1 cellular context compared by ENCODE assay signal in the genomic region with DNA sequence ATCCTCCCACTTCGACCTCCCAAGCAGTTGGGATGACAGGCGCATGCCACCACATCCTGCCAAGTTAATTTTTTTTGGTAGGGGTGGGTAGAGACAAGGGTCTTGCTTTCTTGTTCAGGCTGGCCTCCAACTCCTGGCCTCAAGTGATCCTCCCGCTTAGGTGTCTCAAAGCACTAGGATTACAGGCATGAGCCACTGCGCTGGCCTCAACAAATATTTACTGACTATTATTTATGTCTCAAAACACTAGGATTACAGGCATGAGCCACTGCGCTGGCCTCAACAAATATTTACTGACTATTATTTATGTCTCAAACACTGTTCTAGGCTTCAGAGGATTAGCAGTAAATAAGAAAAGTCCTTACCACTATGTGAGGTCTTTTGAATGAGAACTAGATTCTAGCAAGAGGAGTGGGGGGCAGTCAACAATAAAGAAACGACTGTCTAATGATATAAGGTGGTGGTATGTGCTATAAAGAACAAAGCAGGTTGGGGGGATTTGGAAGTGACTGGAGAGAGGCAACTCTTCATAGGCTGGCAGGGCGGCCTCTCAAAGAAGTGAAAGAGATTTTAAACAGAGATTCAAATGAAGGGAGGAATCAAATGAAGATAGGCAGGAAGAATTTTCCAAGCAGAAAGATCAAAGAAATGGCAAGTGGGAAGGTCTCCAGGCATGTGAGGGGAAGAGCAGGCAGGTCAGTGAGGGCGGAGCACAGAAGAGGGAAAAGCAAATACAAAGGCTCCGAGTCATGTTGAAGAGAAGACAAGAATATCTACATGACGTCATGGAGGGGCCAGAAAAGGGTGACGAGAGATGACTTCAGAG.
A peak's percentile ranks its signal among the peaks of the same experiment; 100 is the strongest.
TF ChIP-seq lines count a peak whose summit lies in the region.

No MANE protein-coding gene starts in this region.

TF ChIP-seq in HepG2, 621 proteins besides CTCF, POLR2A, EP300 and RAD21 (continued from another document and continues in another):
- TF ChIP-seq, protein P1, sequence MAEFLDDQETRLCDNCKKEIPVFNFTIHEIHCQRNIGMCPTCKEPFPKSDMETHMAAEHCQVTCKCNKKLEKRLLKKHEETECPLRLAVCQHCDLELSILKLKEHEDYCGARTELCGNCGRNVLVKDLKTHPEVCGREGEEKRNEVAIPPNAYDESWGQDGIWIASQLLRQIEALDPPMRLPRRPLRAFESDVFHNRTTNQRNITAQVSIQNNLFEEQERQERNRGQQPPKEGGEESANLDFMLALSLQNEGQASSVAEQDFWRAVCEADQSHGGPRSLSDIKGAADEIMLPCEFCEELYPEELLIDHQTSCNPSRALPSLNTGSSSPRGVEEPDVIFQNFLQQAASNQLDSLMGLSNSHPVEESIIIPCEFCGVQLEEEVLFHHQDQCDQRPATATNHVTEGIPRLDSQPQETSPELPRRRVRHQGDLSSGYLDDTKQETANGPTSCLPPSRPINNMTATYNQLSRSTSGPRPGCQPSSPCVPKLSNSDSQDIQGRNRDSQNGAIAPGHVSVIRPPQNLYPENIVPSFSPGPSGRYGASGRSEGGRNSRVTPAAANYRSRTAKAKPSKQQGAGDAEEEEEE (CRISPR knock-in tag; IDR thresholded peaks at IDR 0.05; ENCODE audit: borderline replicate concordance), result no peak
- TF ChIP-seq TARDBP (CRISPR knock-in tag; IDR thresholded peaks at IDR 0.05), result peak; percentile 70; the same call in 1 of the 2 replicates
- peak; percentile 68 for TF ChIP-seq ZNF121 (CRISPR knock-in tag; IDR thresholded peaks at IDR 0.05)
- TF ChIP-seq CREB1 (IDR thresholded peaks at IDR 0.05), result peak; percentile 99
- TF ChIP-seq CREB1 (CRISPR knock-in tag; IDR thresholded peaks at IDR 0.05), result peak; percentile 92
- no peak for TF ChIP-seq RBAK (CRISPR knock-in tag; IDR thresholded peaks at IDR 0.05)
- no peak for TF ChIP-seq ZNF207 (IDR thresholded peaks at IDR 0.05; ENCODE audit: borderline replicate concordance)
- no peak for TF ChIP-seq SATB2 (CRISPR knock-in tag; IDR thresholded peaks at IDR 0.05)
- no peak for TF ChIP-seq IKZF4 (CRISPR knock-in tag; IDR thresholded peaks at IDR 0.05; ENCODE audit: borderline replicate concordance, low read depth, not compliant biosample characterization)
- TF ChIP-seq, protein P2, sequence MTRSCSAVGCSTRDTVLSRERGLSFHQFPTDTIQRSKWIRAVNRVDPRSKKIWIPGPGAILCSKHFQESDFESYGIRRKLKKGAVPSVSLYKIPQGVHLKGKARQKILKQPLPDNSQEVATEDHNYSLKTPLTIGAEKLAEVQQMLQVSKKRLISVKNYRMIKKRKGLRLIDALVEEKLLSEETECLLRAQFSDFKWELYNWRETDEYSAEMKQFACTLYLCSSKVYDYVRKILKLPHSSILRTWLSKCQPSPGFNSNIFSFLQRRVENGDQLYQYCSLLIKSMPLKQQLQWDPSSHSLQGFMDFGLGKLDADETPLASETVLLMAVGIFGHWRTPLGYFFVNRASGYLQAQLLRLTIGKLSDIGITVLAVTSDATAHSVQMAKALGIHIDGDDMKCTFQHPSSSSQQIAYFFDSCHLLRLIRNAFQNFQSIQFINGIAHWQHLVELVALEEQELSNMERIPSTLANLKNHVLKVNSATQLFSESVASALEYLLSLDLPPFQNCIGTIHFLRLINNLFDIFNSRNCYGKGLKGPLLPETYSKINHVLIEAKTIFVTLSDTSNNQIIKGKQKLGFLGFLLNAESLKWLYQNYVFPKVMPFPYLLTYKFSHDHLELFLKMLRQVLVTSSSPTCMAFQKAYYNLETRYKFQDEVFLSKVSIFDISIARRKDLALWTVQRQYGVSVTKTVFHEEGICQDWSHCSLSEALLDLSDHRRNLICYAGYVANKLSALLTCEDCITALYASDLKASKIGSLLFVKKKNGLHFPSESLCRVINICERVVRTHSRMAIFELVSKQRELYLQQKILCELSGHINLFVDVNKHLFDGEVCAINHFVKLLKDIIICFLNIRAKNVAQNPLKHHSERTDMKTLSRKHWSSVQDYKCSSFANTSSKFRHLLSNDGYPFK (CRISPR knock-in tag; IDR thresholded peaks at IDR 0.05; ENCODE audit: borderline replicate concordance), result no peak
- TF ChIP-seq, protein P3, sequence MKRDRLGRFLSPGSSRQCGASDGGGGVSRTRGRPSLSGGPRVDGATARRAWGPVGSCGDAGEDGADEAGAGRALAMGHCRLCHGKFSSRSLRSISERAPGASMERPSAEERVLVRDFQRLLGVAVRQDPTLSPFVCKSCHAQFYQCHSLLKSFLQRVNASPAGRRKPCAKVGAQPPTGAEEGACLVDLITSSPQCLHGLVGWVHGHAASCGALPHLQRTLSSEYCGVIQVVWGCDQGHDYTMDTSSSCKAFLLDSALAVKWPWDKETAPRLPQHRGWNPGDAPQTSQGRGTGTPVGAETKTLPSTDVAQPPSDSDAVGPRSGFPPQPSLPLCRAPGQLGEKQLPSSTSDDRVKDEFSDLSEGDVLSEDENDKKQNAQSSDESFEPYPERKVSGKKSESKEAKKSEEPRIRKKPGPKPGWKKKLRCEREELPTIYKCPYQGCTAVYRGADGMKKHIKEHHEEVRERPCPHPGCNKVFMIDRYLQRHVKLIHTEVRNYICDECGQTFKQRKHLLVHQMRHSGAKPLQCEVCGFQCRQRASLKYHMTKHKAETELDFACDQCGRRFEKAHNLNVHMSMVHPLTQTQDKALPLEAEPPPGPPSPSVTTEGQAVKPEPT (CRISPR knock-in tag; IDR thresholded peaks at IDR 0.05; ENCODE audit: low read depth), result no peak
- TF ChIP-seq ZFP36L2 (CRISPR knock-in tag; IDR thresholded peaks at IDR 0.05), result no peak
- TF ChIP-seq ZNF510 (CRISPR knock-in tag; IDR thresholded peaks at IDR 0.05; ENCODE audit: low read depth), result no peak
- no peak for TF ChIP-seq HNRNPUL1 (IDR thresholded peaks at IDR 0.05; ENCODE audit: low read depth, low read length)
- no peak for TF ChIP-seq ZNF10 (CRISPR knock-in tag; IDR thresholded peaks at IDR 0.05; ENCODE audit: borderline replicate concordance, low read depth)
- TF ChIP-seq ATAD3A (CRISPR knock-in tag; IDR thresholded peaks at IDR 0.05), result no peak
- peak; percentile 100 for TF ChIP-seq ATF7 (IDR thresholded peaks at IDR 0.05)
- TF ChIP-seq ATF7 (CRISPR knock-in tag; IDR thresholded peaks at IDR 0.05), result peak; percentile 69; the same call in 1 of the 2 replicates
- TF ChIP-seq PAF1 (CRISPR knock-in tag; IDR thresholded peaks at IDR 0.05), result no peak
- peak; percentile 59 for TF ChIP-seq KDM6A (CRISPR knock-in tag; IDR thresholded peaks at IDR 0.05; ENCODE audit: low read depth)
- TF ChIP-seq, protein P4, sequence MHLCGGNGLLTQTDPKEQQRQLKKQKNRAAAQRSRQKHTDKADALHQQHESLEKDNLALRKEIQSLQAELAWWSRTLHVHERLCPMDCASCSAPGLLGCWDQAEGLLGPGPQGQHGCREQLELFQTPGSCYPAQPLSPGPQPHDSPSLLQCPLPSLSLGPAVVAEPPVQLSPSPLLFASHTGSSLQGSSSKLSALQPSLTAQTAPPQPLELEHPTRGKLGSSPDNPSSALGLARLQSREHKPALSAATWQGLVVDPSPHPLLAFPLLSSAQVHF (CRISPR knock-in tag; IDR thresholded peaks at IDR 0.05), result no peak
- 0 out of 2 replicates have a peak, but pooled peaks have one; percentile 32 for TF ChIP-seq SALL2 (CRISPR knock-in tag; IDR thresholded peaks at IDR 0.05)
- peak; percentile 82; the same call in 1 of the 2 replicates for TF ChIP-seq SOX5 (CRISPR knock-in tag; IDR thresholded peaks at IDR 0.05; ENCODE audit: borderline replicate concordance)
- TF ChIP-seq AGO2 (optimal IDR thresholded peaks at IDR 0.05; ENCODE audit: low read depth, low read length), result no peak
- no peak for TF ChIP-seq MXD4 (CRISPR knock-in tag; IDR thresholded peaks at IDR 0.05)
- no peak for TF ChIP-seq ZNF382 (CRISPR knock-in tag; IDR thresholded peaks at IDR 0.05; ENCODE audit: borderline replicate concordance)
- TF ChIP-seq CC2D1A (CRISPR knock-in tag; IDR thresholded peaks at IDR 0.05), result no peak
- no peak for TF ChIP-seq ZNF496 (CRISPR knock-in tag; IDR thresholded peaks at IDR 0.05; ENCODE audit: insufficient replicate concordance)
- TF ChIP-seq, protein P5, sequence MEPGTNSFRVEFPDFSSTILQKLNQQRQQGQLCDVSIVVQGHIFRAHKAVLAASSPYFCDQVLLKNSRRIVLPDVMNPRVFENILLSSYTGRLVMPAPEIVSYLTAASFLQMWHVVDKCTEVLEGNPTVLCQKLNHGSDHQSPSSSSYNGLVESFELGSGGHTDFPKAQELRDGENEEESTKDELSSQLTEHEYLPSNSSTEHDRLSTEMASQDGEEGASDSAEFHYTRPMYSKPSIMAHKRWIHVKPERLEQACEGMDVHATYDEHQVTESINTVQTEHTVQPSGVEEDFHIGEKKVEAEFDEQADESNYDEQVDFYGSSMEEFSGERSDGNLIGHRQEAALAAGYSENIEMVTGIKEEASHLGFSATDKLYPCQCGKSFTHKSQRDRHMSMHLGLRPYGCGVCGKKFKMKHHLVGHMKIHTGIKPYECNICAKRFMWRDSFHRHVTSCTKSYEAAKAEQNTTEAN (CRISPR knock-in tag; conservative IDR thresholded peaks at IDR 0.05), result no peak
- TF ChIP-seq, protein P6, sequence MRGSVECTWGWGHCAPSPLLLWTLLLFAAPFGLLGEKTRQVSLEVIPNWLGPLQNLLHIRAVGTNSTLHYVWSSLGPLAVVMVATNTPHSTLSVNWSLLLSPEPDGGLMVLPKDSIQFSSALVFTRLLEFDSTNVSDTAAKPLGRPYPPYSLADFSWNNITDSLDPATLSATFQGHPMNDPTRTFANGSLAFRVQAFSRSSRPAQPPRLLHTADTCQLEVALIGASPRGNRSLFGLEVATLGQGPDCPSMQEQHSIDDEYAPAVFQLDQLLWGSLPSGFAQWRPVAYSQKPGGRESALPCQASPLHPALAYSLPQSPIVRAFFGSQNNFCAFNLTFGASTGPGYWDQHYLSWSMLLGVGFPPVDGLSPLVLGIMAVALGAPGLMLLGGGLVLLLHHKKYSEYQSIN (CRISPR knock-in tag; IDR thresholded peaks at IDR 0.05; ENCODE audit: borderline replicate concordance), result no peak
- TF ChIP-seq ZNF589 (CRISPR knock-in tag; conservative IDR thresholded peaks at IDR 0.05), result no peak
- TF ChIP-seq KLF6 (CRISPR knock-in tag; IDR thresholded peaks at IDR 0.05), result no peak
- no peak for TF ChIP-seq SIN3A (IDR thresholded peaks at IDR 0.05; ENCODE audit: borderline replicate concordance, low read depth, low read length)
- TF ChIP-seq, protein P7, sequence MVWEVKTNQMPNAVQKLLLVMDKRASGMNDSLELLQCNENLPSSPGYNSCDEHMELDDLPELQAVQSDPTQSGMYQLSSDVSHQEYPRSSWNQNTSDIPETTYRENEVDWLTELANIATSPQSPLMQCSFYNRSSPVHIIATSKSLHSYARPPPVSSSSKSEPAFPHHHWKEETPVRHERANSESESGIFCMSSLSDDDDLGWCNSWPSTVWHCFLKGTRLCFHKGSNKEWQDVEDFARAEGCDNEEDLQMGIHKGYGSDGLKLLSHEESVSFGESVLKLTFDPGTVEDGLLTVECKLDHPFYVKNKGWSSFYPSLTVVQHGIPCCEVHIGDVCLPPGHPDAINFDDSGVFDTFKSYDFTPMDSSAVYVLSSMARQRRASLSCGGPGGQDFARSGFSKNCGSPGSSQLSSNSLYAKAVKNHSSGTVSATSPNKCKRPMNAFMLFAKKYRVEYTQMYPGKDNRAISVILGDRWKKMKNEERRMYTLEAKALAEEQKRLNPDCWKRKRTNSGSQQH (CRISPR knock-in tag; IDR thresholded peaks at IDR 0.05; ENCODE audit: low read depth), result no peak
- peak; percentile 62; the same call in 1 of the 2 replicates for TF ChIP-seq TGIF2 (CRISPR knock-in tag; IDR thresholded peaks at IDR 0.05)
- TF ChIP-seq, protein P8, sequence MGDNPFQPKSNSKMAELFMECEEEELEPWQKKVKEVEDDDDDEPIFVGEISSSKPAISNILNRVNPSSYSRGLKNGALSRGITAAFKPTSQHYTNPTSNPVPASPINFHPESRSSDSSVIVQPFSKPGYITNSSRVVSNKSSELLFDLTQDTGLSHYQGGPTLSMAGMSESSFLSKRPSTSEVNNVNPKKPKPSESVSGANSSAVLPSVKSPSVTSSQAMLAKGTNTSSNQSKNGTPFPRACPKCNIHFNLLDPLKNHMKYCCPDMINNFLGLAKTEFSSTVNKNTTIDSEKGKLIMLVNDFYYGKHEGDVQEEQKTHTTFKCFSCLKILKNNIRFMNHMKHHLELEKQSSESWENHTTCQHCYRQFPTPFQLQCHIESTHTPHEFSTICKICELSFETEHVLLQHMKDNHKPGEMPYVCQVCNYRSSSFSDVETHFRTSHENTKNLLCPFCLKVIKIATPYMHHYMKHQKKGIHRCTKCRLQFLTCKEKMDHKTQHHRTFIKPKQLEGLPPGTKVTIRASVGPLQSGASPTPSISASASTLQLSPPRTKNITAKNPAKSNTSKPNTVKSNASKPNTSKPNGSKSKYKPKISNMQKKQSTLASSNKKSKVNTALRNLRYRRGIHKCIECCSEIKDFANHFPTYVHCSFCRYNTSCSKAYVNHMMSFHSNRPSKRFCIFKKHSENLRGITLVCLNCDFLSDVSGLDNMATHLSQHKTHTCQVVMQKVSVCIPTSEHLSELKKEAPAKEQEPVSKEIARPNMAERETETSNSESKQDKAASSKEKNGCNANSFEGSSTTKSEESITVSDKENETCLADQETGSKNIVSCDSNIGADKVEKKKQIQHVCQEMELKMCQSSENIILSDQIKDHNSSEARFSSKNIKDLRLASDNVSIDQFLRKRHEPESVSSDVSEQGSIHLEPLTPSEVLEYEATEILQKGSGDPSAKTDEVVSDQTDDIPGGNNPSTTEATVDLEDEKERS (CRISPR knock-in tag; IDR thresholded peaks at IDR 0.05), result no peak
- peak; percentile 94; the same call in 1 of the 2 replicates for TF ChIP-seq ZNF703 (CRISPR knock-in tag; IDR thresholded peaks at IDR 0.05; ENCODE audit: borderline replicate concordance)
- no peak for TF ChIP-seq ZKSCAN1 (IDR thresholded peaks at IDR 0.05; ENCODE audit: low read length)
- no peak; the same call in 1 of the 2 replicates for TF ChIP-seq ZNF772 (CRISPR knock-in tag; IDR thresholded peaks at IDR 0.05)
- peak; percentile 67; the same call in 1 of the 2 replicates for TF ChIP-seq MIER3 (CRISPR knock-in tag; IDR thresholded peaks at IDR 0.05; ENCODE audit: borderline replicate concordance)
- TF ChIP-seq THYN1 (CRISPR knock-in tag; IDR thresholded peaks at IDR 0.05; ENCODE audit: borderline replicate concordance, low read depth), result no peak
- no peak for TF ChIP-seq SMAD1 (CRISPR knock-in tag; IDR thresholded peaks at IDR 0.05; ENCODE audit: borderline replicate concordance, low read depth)
- TF ChIP-seq JDP2 (CRISPR knock-in tag; IDR thresholded peaks at IDR 0.05; ENCODE audit: borderline replicate concordance), result no peak
- no peak for TF ChIP-seq IRX3 (CRISPR knock-in tag; IDR thresholded peaks at IDR 0.05; ENCODE audit: borderline replicate concordance, low read depth)
- no peak for TF ChIP-seq ZBTB3 (CRISPR knock-in tag; IDR thresholded peaks at IDR 0.05; ENCODE audit: borderline replicate concordance, low read depth)
- peak; percentile 59; the same call in 1 of the 2 replicates for TF ChIP-seq ZMYM2 (CRISPR knock-in tag; IDR thresholded peaks at IDR 0.05)
- TF ChIP-seq ISX (CRISPR knock-in tag; conservative IDR thresholded peaks at IDR 0.05), result no peak
- TF ChIP-seq, protein P9, sequence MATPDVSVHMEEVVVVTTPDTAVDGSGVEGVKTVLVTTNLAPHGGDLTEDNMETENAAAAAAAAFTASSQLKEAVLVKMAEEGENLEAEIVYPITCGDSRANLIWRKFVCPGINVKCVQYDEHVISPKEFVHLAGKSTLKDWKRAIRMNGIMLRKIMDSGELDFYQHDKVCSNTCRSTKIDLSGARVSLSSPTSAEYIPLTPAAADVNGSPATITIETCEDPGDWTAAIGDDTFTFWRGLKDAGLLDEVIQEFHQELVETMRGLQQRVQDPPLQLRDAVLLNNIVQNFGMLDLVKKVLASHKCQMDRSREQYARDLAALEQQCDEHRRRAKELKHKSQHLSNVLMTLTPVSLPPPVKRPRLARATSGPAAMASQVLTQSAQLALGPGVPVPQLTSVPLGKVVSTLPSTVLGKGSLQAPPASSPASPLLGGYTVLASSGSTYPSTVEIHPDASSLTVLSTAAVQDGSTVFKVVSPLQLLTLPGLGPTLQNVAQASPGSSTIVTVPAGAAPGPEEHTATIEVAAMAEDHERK (CRISPR knock-in tag; IDR thresholded peaks at IDR 0.05; ENCODE audit: low read depth), result no peak
